Comparison of ENCODE assay signal across 21 cellular contexts in genomic region chr3:126964950-126965349, GRCh38.
"Had no signal": no experiment of that assay in that cellular context is flagged by ENCODE, and none has a peak within 500 bp of the region (broad histone marks: within the 10 kb centered on the region; RNA-seq: fewer than 3 reads in every experiment).

No MANE protein-coding gene starts in this region.

- H3K9me3 ChIP-seq: gastrocnemius medialis, mucosa of descending colon, neutrophil, testis, transverse colon had no signal

- H3K4me3 ChIP-seq: gastrocnemius medialis, lung, mucosa of descending colon, testis, transverse colon had no signal

- DNase-seq: activated CD4-positive, alpha-beta T cell treated with anti-CD3 and anti-CD28 coated beads for 36 hours; activated CD4-positive, CD25-positive, alpha-beta regulatory T cell; activated CD8-positive, alpha-beta T cell treated with anti-CD3 and anti-CD28 coated beads, Interleukin-2, amount 10 ng/mL, durations not matched to agents 7 days and 5 days; activated effector memory CD4-positive, alpha-beta T cell treated with Interleukin-2 at 50 U/mL for 16 hours; activated naive CD4-positive, alpha-beta T cell treated with Interleukin-2 at 50 U/mL for 16 hours; brain microvascular endothelial cell; cortex of kidney; effector memory CD8-positive, alpha-beta T cell; erythroblast; head of caudate nucleus; hypothalamus; immature natural killer cell; stimulated activated CD4-positive, alpha-beta T cell treated with anti-CD3 and anti-CD28 coated beads, Interleukin-2, amount 100 ng/mL, for 48 hours; stimulated activated naive CD8-positive, alpha-beta T cell treated with anti-CD3 and anti-CD28 coated beads, Interleukin-15, Interleukin-2, amounts not matched to agents 100 U/mL and 50 U/mL, for 24 hours; testis; transverse colon had no signal

- H3K36me3 ChIP-seq: brain microvascular endothelial cell, gastrocnemius medialis, neutrophil, transverse colon had no signal

- ATAC-seq: activated CD4-positive, alpha-beta T cell treated with anti-CD3 and anti-CD28 coated beads for 36 hours; activated CD8-positive, alpha-beta T cell treated with anti-CD3 and anti-CD28 coated beads, Interleukin-2, amount 10 ng/mL, durations not matched to agents 7 days and 5 days; effector memory CD8-positive, alpha-beta T cell; gastrocnemius medialis; left lobe of liver; mucosa of descending colon; stimulated activated naive CD8-positive, alpha-beta T cell treated with anti-CD3 and anti-CD28 coated beads, Interleukin-15, Interleukin-2, amounts not matched to agents 100 U/mL and 50 U/mL, for 24 hours had no signal

- H3K27me3 ChIP-seq: brain microvascular endothelial cell, gastrocnemius medialis, testis, transverse colon had no signal

- H3K27ac ChIP-seq: brain microvascular endothelial cell, gastrocnemius medialis, neutrophil, testis, transverse colon had no signal
